Comparison of ENCODE assay signal across 1 cellular context in the genomic region with DNA sequence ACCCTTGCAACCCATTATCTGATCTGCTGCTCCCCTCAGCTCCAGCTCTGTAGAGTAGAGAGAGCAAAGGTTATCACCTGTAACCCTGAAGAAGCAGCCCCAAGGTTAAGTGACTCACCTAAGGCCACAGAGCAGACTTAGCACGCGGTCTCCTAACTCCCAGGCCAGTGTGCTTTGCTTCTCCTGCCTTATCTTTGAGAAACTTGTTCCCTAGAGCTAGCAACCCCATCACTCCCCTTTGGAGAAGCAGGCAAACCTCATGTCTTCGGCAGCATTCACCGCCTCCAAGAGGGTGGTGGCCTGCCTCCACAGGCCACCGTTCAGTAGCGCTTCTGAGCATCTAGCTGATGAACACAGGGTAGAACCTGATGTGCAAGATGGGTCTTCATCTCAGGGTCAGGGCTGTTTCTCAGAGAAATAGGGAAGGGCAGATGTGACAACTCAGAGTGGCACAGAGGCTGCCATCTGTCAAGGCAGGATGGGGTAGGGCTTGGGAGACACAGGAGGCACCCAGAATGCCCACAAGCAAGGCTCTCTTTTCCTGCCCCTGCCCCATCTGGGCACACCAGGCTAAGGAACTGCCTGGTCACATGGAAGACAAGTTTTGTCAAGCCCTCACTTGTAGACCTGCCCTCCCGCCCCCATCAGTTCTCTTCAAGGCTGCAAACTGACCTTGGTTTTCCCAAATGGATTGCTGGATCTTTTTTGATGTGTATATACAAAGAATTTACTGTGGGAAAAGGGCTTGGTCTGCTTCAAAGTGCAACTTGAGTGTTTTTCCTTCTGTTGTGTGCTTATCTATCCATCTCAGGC.
TF ChIP-seq lines count a peak whose summit lies in the region.

No MANE protein-coding gene starts in this region.

TF ChIP-seq in K562, 482 proteins besides CTCF, POLR2A, EP300 and RAD21 (continued from another document and continues in another):
- TF ChIP-seq CHD1 (IDR thresholded peaks at IDR 0.05; ENCODE audit: low read length) (no peak), MYC (IDR thresholded peaks at IDR 0.05; ENCODE audit: low read depth, low read length) (peak; percentile 86), MYC (CRISPR knock-in tag; IDR thresholded peaks at IDR 0.05; ENCODE audit: borderline replicate concordance, low read depth) (no peak), SMARCA5 (IDR thresholded peaks at IDR 0.05) (no peak), RBM22 (IDR thresholded peaks at IDR 0.05; ENCODE audit: low read depth, low read length, poor library complexity, severe bottlenecking) (no peak), MGA (IDR thresholded peaks at IDR 0.05) (no peak; the same call in 1 of the 2 replicates), HDGF (IDR thresholded peaks at IDR 0.05) (no peak), FOXA3 (CRISPR knock-in tag; conservative IDR thresholded peaks at IDR 0.05 in 1 of 2, IDR thresholded peaks at IDR 0.05 in 1 of 2) (no peak), ZNF766 (CRISPR knock-in tag; conservative IDR thresholded peaks at IDR 0.05) (no peak), SP1 (CRISPR knock-in tag; IDR thresholded peaks at IDR 0.05) (no peak; the same call in 1 of the 2 replicates), DACH1 (IDR thresholded peaks at IDR 0.05; ENCODE audit: partially characterized antibody) (no peak), CHD4 (IDR thresholded peaks at IDR 0.05; ENCODE audit: insufficient read depth, insufficient replicate concordance, low read depth, low read length, poor library complexity, severe bottlenecking) (no peak), HMG20A (CRISPR knock-in tag; conservative IDR thresholded peaks at IDR 0.05) (no peak), GABPA (tag; conservative IDR thresholded peaks at IDR 0.05; ENCODE audit: low read depth) (no peak), FOXJ3 (CRISPR knock-in tag; IDR thresholded peaks at IDR 0.05) (no peak), NFIC (IDR thresholded peaks at IDR 0.05) (peak; percentile 61), BCLAF1 (IDR thresholded peaks at IDR 0.05; ENCODE audit: borderline replicate concordance in 1 of 2, control insufficient read depth in 1 of 2, low read depth in 2 of 2, low read length in 1 of 2) (no peak), ZNF583 (CRISPR knock-in tag; IDR thresholded peaks at IDR 0.05) (no peak), NR2F6 (CRISPR knock-in tag; IDR thresholded peaks at IDR 0.05) (no peak), KHSRP (IDR thresholded peaks at IDR 0.05) (no peak), NR3C1 (CRISPR knock-in tag; IDR thresholded peaks at IDR 0.05) (no peak), DIDO1 (tag; IDR thresholded peaks at IDR 0.05; ENCODE audit: low read depth) (no peak), ZNF175 (CRISPR knock-in tag; IDR thresholded peaks at IDR 0.05; ENCODE audit: low read depth) (no peak), PHF8 (IDR thresholded peaks at IDR 0.05; ENCODE audit: borderline replicate concordance, low read length) (no peak), RBBP5 (IDR thresholded peaks at IDR 0.05; ENCODE audit: borderline replicate concordance, insufficient read depth, low read length, poor library complexity, severe bottlenecking) (no peak), NFATC3 (IDR thresholded peaks at IDR 0.05) (no peak), TARDBP (IDR thresholded peaks at IDR 0.05) (no peak), ZNF561 (CRISPR knock-in tag; conservative IDR thresholded peaks at IDR 0.05) (no peak), ZFP30 (CRISPR knock-in tag; IDR thresholded peaks at IDR 0.05; ENCODE audit: borderline replicate concordance) (no peak), ZNF436 (CRISPR knock-in tag; IDR thresholded peaks at IDR 0.05) (no peak), ZNF12 (CRISPR knock-in tag; IDR thresholded peaks at IDR 0.05) (no peak)
- TF ChIP-seq, protein P1, sequence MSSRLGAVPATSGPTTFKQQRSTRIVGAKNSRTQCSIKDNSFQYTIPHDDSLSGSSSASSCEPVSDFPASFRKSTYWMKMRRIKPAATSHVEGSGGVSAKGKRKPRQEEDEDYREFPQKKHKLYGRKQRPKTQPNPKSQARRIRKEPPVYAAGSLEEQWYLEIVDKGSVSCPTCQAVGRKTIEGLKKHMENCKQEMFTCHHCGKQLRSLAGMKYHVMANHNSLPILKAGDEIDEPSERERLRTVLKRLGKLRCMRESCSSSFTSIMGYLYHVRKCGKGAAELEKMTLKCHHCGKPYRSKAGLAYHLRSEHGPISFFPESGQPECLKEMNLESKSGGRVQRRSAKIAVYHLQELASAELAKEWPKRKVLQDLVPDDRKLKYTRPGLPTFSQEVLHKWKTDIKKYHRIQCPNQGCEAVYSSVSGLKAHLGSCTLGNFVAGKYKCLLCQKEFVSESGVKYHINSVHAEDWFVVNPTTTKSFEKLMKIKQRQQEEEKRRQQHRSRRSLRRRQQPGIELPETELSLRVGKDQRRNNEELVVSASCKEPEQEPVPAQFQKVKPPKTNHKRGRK (tag; IDR thresholded peaks at IDR 0.05), result no peak
- TF ChIP-seq, protein P2, sequence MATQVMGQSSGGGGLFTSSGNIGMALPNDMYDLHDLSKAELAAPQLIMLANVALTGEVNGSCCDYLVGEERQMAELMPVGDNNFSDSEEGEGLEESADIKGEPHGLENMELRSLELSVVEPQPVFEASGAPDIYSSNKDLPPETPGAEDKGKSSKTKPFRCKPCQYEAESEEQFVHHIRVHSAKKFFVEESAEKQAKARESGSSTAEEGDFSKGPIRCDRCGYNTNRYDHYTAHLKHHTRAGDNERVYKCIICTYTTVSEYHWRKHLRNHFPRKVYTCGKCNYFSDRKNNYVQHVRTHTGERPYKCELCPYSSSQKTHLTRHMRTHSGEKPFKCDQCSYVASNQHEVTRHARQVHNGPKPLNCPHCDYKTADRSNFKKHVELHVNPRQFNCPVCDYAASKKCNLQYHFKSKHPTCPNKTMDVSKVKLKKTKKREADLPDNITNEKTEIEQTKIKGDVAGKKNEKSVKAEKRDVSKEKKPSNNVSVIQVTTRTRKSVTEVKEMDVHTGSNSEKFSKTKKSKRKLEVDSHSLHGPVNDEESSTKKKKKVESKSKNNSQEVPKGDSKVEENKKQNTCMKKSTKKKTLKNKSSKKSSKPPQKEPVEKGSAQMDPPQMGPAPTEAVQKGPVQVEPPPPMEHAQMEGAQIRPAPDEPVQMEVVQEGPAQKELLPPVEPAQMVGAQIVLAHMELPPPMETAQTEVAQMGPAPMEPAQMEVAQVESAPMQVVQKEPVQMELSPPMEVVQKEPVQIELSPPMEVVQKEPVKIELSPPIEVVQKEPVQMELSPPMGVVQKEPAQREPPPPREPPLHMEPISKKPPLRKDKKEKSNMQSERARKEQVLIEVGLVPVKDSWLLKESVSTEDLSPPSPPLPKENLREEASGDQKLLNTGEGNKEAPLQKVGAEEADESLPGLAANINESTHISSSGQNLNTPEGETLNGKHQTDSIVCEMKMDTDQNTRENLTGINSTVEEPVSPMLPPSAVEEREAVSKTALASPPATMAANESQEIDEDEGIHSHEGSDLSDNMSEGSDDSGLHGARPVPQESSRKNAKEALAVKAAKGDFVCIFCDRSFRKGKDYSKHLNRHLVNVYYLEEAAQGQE (CRISPR knock-in tag; IDR thresholded peaks at IDR 0.05; ENCODE audit: low read depth), result no peak
- TF ChIP-seq, protein P3, sequence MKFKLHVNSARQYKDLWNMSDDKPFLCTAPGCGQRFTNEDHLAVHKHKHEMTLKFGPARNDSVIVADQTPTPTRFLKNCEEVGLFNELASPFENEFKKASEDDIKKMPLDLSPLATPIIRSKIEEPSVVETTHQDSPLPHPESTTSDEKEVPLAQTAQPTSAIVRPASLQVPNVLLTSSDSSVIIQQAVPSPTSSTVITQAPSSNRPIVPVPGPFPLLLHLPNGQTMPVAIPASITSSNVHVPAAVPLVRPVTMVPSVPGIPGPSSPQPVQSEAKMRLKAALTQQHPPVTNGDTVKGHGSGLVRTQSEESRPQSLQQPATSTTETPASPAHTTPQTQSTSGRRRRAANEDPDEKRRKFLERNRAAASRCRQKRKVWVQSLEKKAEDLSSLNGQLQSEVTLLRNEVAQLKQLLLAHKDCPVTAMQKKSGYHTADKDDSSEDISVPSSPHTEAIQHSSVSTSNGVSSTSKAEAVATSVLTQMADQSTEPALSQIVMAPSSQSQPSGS (CRISPR knock-in tag; IDR thresholded peaks at IDR 0.05), result no peak
- TF ChIP-seq, protein P4, sequence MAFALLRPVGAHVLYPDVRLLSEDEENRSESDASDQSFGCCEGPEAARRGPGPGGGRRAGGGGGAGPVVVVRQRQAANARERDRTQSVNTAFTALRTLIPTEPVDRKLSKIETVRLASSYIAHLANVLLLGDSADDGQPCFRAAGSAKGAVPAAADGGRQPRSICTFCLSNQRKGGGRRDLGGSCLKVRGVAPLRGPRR (CRISPR knock-in tag; IDR thresholded peaks at IDR 0.05), result no peak
